Comparison of ENCODE assay signal across 31 cellular contexts in the genomic region with DNA sequence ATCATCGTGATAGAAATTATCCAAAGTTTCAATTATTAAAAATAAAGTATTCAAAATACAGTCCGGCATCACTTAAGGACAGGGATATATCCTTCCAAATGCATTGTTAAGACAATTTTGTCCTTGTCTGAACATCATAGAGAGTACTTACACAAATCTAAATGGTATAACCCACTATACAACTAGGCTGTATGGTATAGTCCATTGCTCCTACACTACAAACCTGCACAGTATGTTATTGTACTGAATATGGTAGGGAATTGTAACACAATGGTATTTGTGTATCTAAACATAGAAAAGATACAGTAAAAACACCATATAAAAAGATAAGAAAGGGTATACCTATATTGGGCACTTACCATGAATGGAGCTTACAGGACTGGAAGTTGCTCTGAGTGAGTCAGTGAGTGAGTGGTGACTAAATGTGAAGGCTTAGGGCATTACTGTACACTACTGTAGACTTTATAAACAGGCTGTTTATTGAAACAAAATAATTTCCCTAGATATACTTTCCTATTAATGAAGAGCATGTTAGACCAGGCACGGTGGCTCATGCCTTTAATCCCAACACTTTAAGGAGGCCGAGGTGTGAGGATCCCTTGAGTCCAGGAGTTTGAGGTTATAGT. TPM values are rescaled to one million over a fixed set of nuclear protein-coding genes. Genes with fewer than 3 reads are reported as not detected.
A peak's percentile ranks its signal among the peaks of the same experiment; 100 is the strongest.
DNase-seq lines count a peak whose midpoint lies in the region; TF ChIP-seq lines count a peak whose summit lies in the region.
"Had no signal": no experiment of that assay in that cellular context is flagged by ENCODE, and none has a peak within 500 bp of the region (broad histone marks: within the 10 kb centered on the region; RNA-seq: fewer than 3 reads in every experiment).

No MANE protein-coding gene starts in this region.

- H3K4me2 ChIP-seq in hepatocyte = no peak overlapping the region
- H3K4me2 ChIP-seq: BLaER1, GM23338 had no signal

- H3K27me3 ChIP-seq in hepatocyte = no peaks in the 10 kb centered on the region
- H3K27me3 ChIP-seq: BLaER1, thyroid gland, uterus had no signal

- H3K79me2 ChIP-seq in hepatocyte = no peaks in the 10 kb centered on the region

- H3K27ac ChIP-seq in hepatocyte = no peak overlapping the region
- H3K27ac ChIP-seq: BLaER1, coronary artery, heart right ventricle, psoas muscle, thyroid gland, uterus, VCaP had no signal

- TF ChIP-seq CTCF in epithelial cell of esophagus (IDR thresholded peaks at IDR 0.05; ENCODE audit: insufficient read depth, low read depth, low read length, missing control alignments) = no peak
- TF ChIP-seq CTCF in GM10248 (IDR thresholded peaks at IDR 0.05; ENCODE audit: control extremely low read depth, extremely low read depth, low read depth, missing control alignments) = no peak
- no peak for TF ChIP-seq CTCF in hepatocyte (IDR thresholded peaks at IDR 0.05; ENCODE audit: poor library complexity)

- WGBS in hepatocyte (ENCODE audit: low lambda C conversion rate, missing lambda C conversion rate) = 89% methylated on average over 4 of the region's 4 CpGs

- POLR2A ChIA-PET in GM10248 (lab: Yijun Ruan, JAX) = no interaction called here

- no peak overlapping the region for H2AFZ ChIP-seq in hepatocyte
- H2AFZ ChIP-seq: GM23338 had no signal

- H3K4me3 ChIP-seq in epithelial cell of esophagus (ENCODE audit: low read length) = no peak overlapping the region
- H3K4me3 ChIP-seq in hepatocyte = no peak overlapping the region
- H3K4me3 ChIP-seq: BLaER1, coronary artery, GM23338, heart right ventricle, lung, psoas muscle, thyroid gland, uterus had no signal

- DNase-seq in HCEC 1CT (peak; percentile 27), RPMI7951 (ENCODE audit: low read depth) (peak; percentile 12), epithelial cell of esophagus (ENCODE audit: low read depth) (peak; percentile 81), renal cortical epithelial cell (ENCODE audit: low read depth) (peak; percentile 34), activated gamma-delta T cell (lab: John Stamatoyannopoulos, UW) (no peak), GM10248 (ENCODE audit: extremely low spot score) (no peak), hepatocyte (ENCODE audit: low spot score) (no peak)
- DNase-seq: activated CD4-positive, alpha-beta T cell treated with anti-CD3 and anti-CD28 coated beads for 48 hours; activated CD8-positive, alpha-beta memory T cell treated with anti-CD3 and anti-CD28 coated beads for 24 hours; activated T-cell treated with anti-CD3 and anti-CD28 coated beads for 4 hours; anterior cingulate cortex; effector memory CD4-positive, alpha-beta T cell; erythroblast; heart right ventricle; Kasumi-1; left cardiac atrium; natural killer cell; NCI-H146; nucleus accumbens; psoas muscle; SIG-M5; stimulated activated CD4-positive, alpha-beta T cell treated with anti-CD3 and anti-CD28 coated beads, Interleukin-4, amount 100 ng/mL, for 24 hours; T-helper 9 cell; thyroid gland; uterus had no signal

- CTCF ChIA-PET in GM10248 (lab: Yijun Ruan, JAX) = interaction anchor here (1.3 kb wide), 1 partner anchor 15 kb away, joined by 4 read pairs; no protein-coding TSS in a partner anchor

- H4K20me1 ChIP-seq in hepatocyte (ENCODE audit: insufficient read depth, poor library complexity, severe bottlenecking) = no peaks in the 10 kb centered on the region
- H4K20me1 ChIP-seq: BLaER1 had no signal

- no peaks in the 10 kb centered on the region for H3K4me1 ChIP-seq in hepatocyte (ENCODE audit: insufficient read depth)
- H3K4me1 ChIP-seq: psoas muscle, uterus had no signal

- H3K36me3 ChIP-seq in hepatocyte (replicated peaks; ENCODE audit: insufficient read depth, low read depth) = no peaks in the 10 kb centered on the region
- H3K36me3 ChIP-seq: BLaER1, heart right ventricle, thyroid gland, uterus had no signal

- H3K9me2 ChIP-seq in hepatocyte (replicated peaks; ENCODE audit: insufficient read depth) = no peaks in the 10 kb centered on the region

- H3K9me3 ChIP-seq in hepatocyte (ENCODE audit: low read depth) = no peaks in the 10 kb centered on the region
- H3K9me3 ChIP-seq: psoas muscle, thyroid gland, uterus had no signal

RNA-seq across cellular contexts. Expression of gene PTPN13, which starts 44.8 kb away (rescaled TPM):
- total RNA-seq in RPMI7951 (2014; rRNA removed; shearing (Covaris generic)) = 16.6 and 20.1 TPM in 2 replicates
- total RNA-seq in renal cortical epithelial cell = 58.7 and 118 TPM in 2 replicates
- 46.3 and 52.8 TPM in 2 replicates for total RNA-seq in hepatocyte
- 12.6 and 13.8 TPM in 2 replicates for polyA plus RNA-seq in hepatocyte
- total RNA-seq: HepG2 had no signal
- polyA plus RNA-seq: HepG2 had no signal

Comparison
In these comparisons a context has a peak if more than half of its experiments do, and no peak if none do; other contexts are left out.
1. DNase-seq: peak in HCEC 1CT (single experiment), RPMI7951 (single experiment), epithelial cell of esophagus (single experiment) and renal cortical epithelial cell (single experiment); none in activated gamma-delta T cell (single experiment), GM10248 (single experiment) and hepatocyte (single experiment).